ENCODE assay signal across 14 cellular contexts in genomic region chr14:101224356-101225115, GRCh38.
A peak's percentile ranks its signal among the peaks of the same experiment; 100 is the strongest.
DNase-seq lines count a peak whose midpoint lies in the region; ATAC-seq and TF ChIP-seq lines count a peak whose summit lies in the region.
"Had no signal": no experiment of that assay in that cellular context is flagged by ENCODE, and none has a peak within 500 bp of the region (broad histone marks: within the 10 kb centered on the region; RNA-seq: fewer than 3 reads in every experiment).

No MANE protein-coding gene starts in this region.

- H3K27ac ChIP-seq in H9 (ENCODE audit: insufficient read length, low read depth, low read length), result no peak overlapping the region
- H3K27ac ChIP-seq in colonic mucosa, result no peak overlapping the region
- H3K27ac ChIP-seq: HL-60, VCaP had no signal

- DNase-seq in BE2C (peak; percentile 88), H9 (peak; percentile 26), colonic mucosa (peak; percentile 11), osteocyte (ENCODE audit: extremely low spot score, unreplicated experiment) (peak; percentile 82)
- no peak for DNase-seq in activated naive CD4-positive, alpha-beta T cell treated with anti-CD3 and anti-CD28 coated beads for 36 hours
- DNase-seq: central memory CD4-positive, alpha-beta T cell; effector memory CD8-positive, alpha-beta T cell; mucosa of descending colon; MV-4-11 had no signal

- no peak overlapping the region for H3K18ac ChIP-seq in H9 (ENCODE audit: insufficient read length, low read depth, low read length)

- CTCF ChIA-PET in activated naive CD4-positive, alpha-beta T cell treated with anti-CD3 and anti-CD28 coated beads for 36 hours (lab: Charles Lee), result no interaction called here

- ATAC-seq in GM19397 (IDR thresholded peaks at IDR 0.05; ENCODE audit: unreplicated experiment), result no peak
- no peak for ATAC-seq in GM18858 (IDR thresholded peaks at IDR 0.05; ENCODE audit: unreplicated experiment)
- ATAC-seq: effector memory CD8-positive, alpha-beta T cell; mucosa of descending colon had no signal

- peak overlapping the region in 1 of 3 experiments; percentile 76; a peak in 1 of 7 replicates for H3K27ac Mint-ChIP-seq in H9
- H3K27ac Mint-ChIP-seq in osteocyte (ENCODE audit: unreplicated experiment), result no peak overlapping the region
- H3K27ac Mint-ChIP-seq in activated naive CD4-positive, alpha-beta T cell treated with anti-CD3 and anti-CD28 coated beads for 36 hours, result no peak overlapping the region
- H3K27ac Mint-ChIP-seq: activated CD8-positive, alpha-beta T cell treated with anti-CD3 and anti-CD28 coated beads for 36 hours; effector memory CD8-positive, alpha-beta T cell had no signal

- no peak overlapping the region for H2BK20ac ChIP-seq in H9 (ENCODE audit: low read depth, low read length, poor library complexity, severe bottlenecking)

- no peak overlapping the region for H2BK12ac ChIP-seq in H9 (ENCODE audit: insufficient read length, low read depth, low read length)

- H2BK5ac ChIP-seq in H9 (ENCODE audit: insufficient read length, low read length), result no peak overlapping the region

- H2AK5ac ChIP-seq in H9 (ENCODE audit: insufficient read length, low read length), result no peak overlapping the region

- H3T11ph ChIP-seq in H9 (ENCODE audit: low read length), result no peak overlapping the region

- no peak overlapping the region; the same call in 1 of the 2 replicates for H3K14ac ChIP-seq in H9 (ENCODE audit: insufficient read depth, low read length)

- no peaks in the 10 kb centered on the region for H3K9me3 ChIP-seq in BE2C
- no peaks in the 10 kb centered on the region for H3K9me3 ChIP-seq in H9 (ENCODE audit: control insufficient read depth, low read depth, low read length)
- H3K9me3 ChIP-seq in colonic mucosa, result no peaks in the 10 kb centered on the region
- H3K9me3 ChIP-seq: mucosa of descending colon had no signal

- H3K4me1 ChIP-seq in BE2C (peaks cover 14% of the 10 kb centered on the region), H9 (ENCODE audit: insufficient read depth, low read length) (peaks cover 2% of the 10 kb centered on the region; the same call in 1 of the 2 replicates), colonic mucosa (no peaks in the 10 kb centered on the region)

- no peaks in the 10 kb centered on the region for H3K79me1 ChIP-seq in H9 (ENCODE audit: insufficient read depth, low read depth, low read length, poor library complexity, severe bottlenecking)

- H3K79me2 ChIP-seq in H9 (ENCODE audit: insufficient read depth, low read length), result no peaks in the 10 kb centered on the region

- H3K4me3 Mint-ChIP-seq in H9, result no peak overlapping the region
- H3K4me3 Mint-ChIP-seq in osteocyte (ENCODE audit: unreplicated experiment), result no peak overlapping the region
- H3K4me3 Mint-ChIP-seq in activated naive CD4-positive, alpha-beta T cell treated with anti-CD3 and anti-CD28 coated beads for 36 hours, result no peak overlapping the region
- H3K4me3 Mint-ChIP-seq: activated CD8-positive, alpha-beta T cell treated with anti-CD3 and anti-CD28 coated beads for 36 hours; effector memory CD8-positive, alpha-beta T cell had no signal

- H4K20me1 ChIP-seq in H9 (ENCODE audit: control insufficient read depth, insufficient read depth, insufficient read length), result no peaks in the 10 kb centered on the region

- H3K36me3 ChIP-seq in BE2C (no peaks in the 10 kb centered on the region), colonic mucosa (no peaks in the 10 kb centered on the region)

- H2BK120ac ChIP-seq in H9 (ENCODE audit: low read depth, low read length, poor library complexity, severe bottlenecking), result no peak overlapping the region

- H3K4me1 Mint-ChIP-seq in H9, result peaks cover 30 to 41% of the 10 kb centered on the region in 2 experiments
- peaks cover 6% of the 10 kb centered on the region for H3K4me1 Mint-ChIP-seq in osteocyte (ENCODE audit: unreplicated experiment)
- H3K4me1 Mint-ChIP-seq in activated naive CD4-positive, alpha-beta T cell treated with anti-CD3 and anti-CD28 coated beads for 36 hours (ENCODE audit: low read depth), result no peaks in the 10 kb centered on the region

- H3K9ac ChIP-seq in H9 (ENCODE audit: extremely low read depth, insufficient read length, low read length) (no peak overlapping the region), colonic mucosa (ENCODE audit: low read depth in 2 of 2, low read length in 2 of 2) (peak overlapping the region in 1 of 2 donors; percentile 12)

- H3K4me2 ChIP-seq in H9 (ENCODE audit: insufficient read depth, insufficient read length, low read length), result no peak overlapping the region

- TF ChIP-seq CTCF in BE2C (IDR thresholded peaks at IDR 0.05; ENCODE audit: low read depth, low read length) (peak; percentile 26; the same call in 1 of the 2 replicates), H9 (conservative IDR thresholded peaks at IDR 0.05) (peak; percentile 22; the same call in 1 of the 3 replicates), colonic mucosa (IDR thresholded peaks at IDR 0.05) (no peak), osteocyte (IDR thresholded peaks at IDR 0.05) (no peak)

- no peak overlapping the region for H4K8ac ChIP-seq in H9 (replicated peaks; ENCODE audit: insufficient read length, low read depth, low read length)

- no peak overlapping the region for H2BK15ac ChIP-seq in H9 (ENCODE audit: low read depth, low read length)

- no peak overlapping the region for H3K4ac ChIP-seq in H9 (ENCODE audit: low read depth, low read length)

- H3K9me3 Mint-ChIP-seq in H9 (peaks cover 0 to 6% of the 10 kb centered on the region in 2 experiments; a peak in 4 of 5 replicates), osteocyte (ENCODE audit: unreplicated experiment) (no peaks in the 10 kb centered on the region)
- no peaks in the 10 kb centered on the region for H3K9me3 Mint-ChIP-seq in activated naive CD4-positive, alpha-beta T cell treated with anti-CD3 and anti-CD28 coated beads for 36 hours
- H3K9me3 Mint-ChIP-seq: activated CD8-positive, alpha-beta T cell treated with anti-CD3 and anti-CD28 coated beads for 36 hours; effector memory CD8-positive, alpha-beta T cell had no signal

- no CpG with 5 or more reads among the region's 22 CpGs for WGBS in H9 (ENCODE audit: extremely low coverage, insufficient read length, low lambda C conversion rate)

- H3K23me2 ChIP-seq in H9 (ENCODE audit: insufficient read length, low read depth, low read length, poor library complexity, severe bottlenecking), result no peaks in the 10 kb centered on the region

- intact Hi-C loops in colonic mucosa (cut with DNase I), result no loop called here
- intact Hi-C loops in activated naive CD4-positive, alpha-beta T cell treated with anti-CD3 and anti-CD28 coated beads for 36 hours (cut with micrococcal nuclease), result no loop called here

- no peak overlapping the region for H2AFZ ChIP-seq in H9 (ENCODE audit: low read length)

- no peak overlapping the region for H3K4me3 ChIP-seq in BE2C (ENCODE audit: low read depth, low read length)
- no peak overlapping the region for H3K4me3 ChIP-seq in colonic mucosa
- H3K4me3 ChIP-seq: mucosa of descending colon had no signal

- no peak overlapping the region for H4K5ac ChIP-seq in H9 (ENCODE audit: insufficient read length, low read depth, low read length)

- peaks cover 0 to 4% (median 0%) of the 10 kb centered on the region in 3 experiments; a peak in 4 of 7 replicates for H3K36me3 Mint-ChIP-seq in H9 (ENCODE audit: insufficient read depth in 1 of 3, low read depth in 3 of 3)
- H3K36me3 Mint-ChIP-seq in osteocyte (ENCODE audit: unreplicated experiment), result no peaks in the 10 kb centered on the region
- no peaks in the 10 kb centered on the region for H3K36me3 Mint-ChIP-seq in activated naive CD4-positive, alpha-beta T cell treated with anti-CD3 and anti-CD28 coated beads for 36 hours (ENCODE audit: low read depth)

- H3K27me3 Mint-ChIP-seq in H9 (ENCODE audit: low read depth), result peaks cover 39% of the 10 kb centered on the region
- H3K27me3 Mint-ChIP-seq in osteocyte (ENCODE audit: unreplicated experiment), result peaks cover 9% of the 10 kb centered on the region
- H3K27me3 Mint-ChIP-seq in activated naive CD4-positive, alpha-beta T cell treated with anti-CD3 and anti-CD28 coated beads for 36 hours (ENCODE audit: low read depth), result peaks cover 2% of the 10 kb centered on the region

- no peak overlapping the region for H3K56ac ChIP-seq in H9 (ENCODE audit: insufficient read length, low read depth, low read length)

- no peak overlapping the region for H3K23ac ChIP-seq in H9 (ENCODE audit: insufficient read length, low read depth, low read length)

- H3K27me3 ChIP-seq in BE2C, result no peaks in the 10 kb centered on the region
- H3K27me3 ChIP-seq in H9 (ENCODE audit: insufficient read depth, low read length), result no peaks in the 10 kb centered on the region
- H3K27me3 ChIP-seq in colonic mucosa, result no peaks in the 10 kb centered on the region

- H4K91ac ChIP-seq in H9 (ENCODE audit: insufficient read length, low read depth, low read length), result no peak overlapping the region

Comparison
In these comparisons a context has a peak if more than half of its experiments do, and no peak if none do; other contexts are left out.
1. CTCF ChIP-seq: peak in BE2C (single experiment) and H9 (single experiment); none in colonic mucosa (single experiment) and osteocyte (single experiment).